8 cellular contexts compared by ENCODE assay signal in the genomic region with DNA sequence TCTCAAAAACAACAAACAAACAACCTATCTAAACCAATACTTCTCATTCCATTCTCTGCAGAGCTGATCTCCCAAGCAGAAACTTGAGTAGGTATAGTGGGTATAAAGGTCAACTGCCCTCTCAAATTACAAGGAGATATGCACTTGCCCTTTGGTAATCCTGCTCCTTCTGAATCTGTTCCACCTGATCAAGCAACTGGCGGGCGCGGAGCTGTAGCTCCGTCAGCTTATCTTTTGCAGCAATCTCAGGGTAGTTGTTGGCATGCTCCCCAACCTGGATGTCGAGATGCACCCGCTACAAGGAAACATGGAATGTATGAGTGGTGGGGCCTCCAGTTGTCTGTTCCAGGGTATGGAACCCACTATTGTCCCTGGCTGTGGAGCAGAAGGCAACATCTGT. TPM values are rescaled to one million over a fixed set of nuclear protein-coding genes. Genes with fewer than 3 reads are reported as not detected.
DNase-seq lines count a peak whose midpoint lies in the region; ATAC-seq, FAIRE-seq and TF ChIP-seq lines count a peak whose summit lies in the region.

No MANE protein-coding gene starts in this region.

- H3K4me1 ChIP-seq in cardiac muscle cell (ENCODE audit: low read depth): peaks cover 6% of the 10 kb centered on the region
- H3K4me1 ChIP-seq in astrocyte (ENCODE audit: insufficient read depth, low read length): peaks cover 5% of the 10 kb centered on the region
- H3K4me1 ChIP-seq in lung (ENCODE audit: control insufficient read depth in 2 of 2, insufficient read depth in 2 of 2, low read length in 2 of 2): peaks cover 3% of the 10 kb centered on the region in 2 donors
- no peaks in the 10 kb centered on the region for H3K4me1 ChIP-seq in urinary bladder (ENCODE audit: insufficient read depth)

- peak overlapping the region; percentile 87 for H3K4me3 Mint-ChIP-seq in astrocyte (ENCODE audit: unreplicated experiment)

- H3K4me2 ChIP-seq in astrocyte (ENCODE audit: low read length): peak overlapping the region; percentile 91

- WGBS in lung, 2 donors: 60 to 85% methylated on average over 6 of the region's 6 CpGs
- 70% methylated on average over 6 of the region's 6 CpGs for WGBS in urinary bladder

- H3K27ac Mint-ChIP-seq in astrocyte (ENCODE audit: unreplicated experiment): peak overlapping the region; percentile 14

- H3K36me3 ChIP-seq in cardiac muscle cell: peaks cover 24% of the 10 kb centered on the region
- H3K36me3 ChIP-seq in astrocyte (ENCODE audit: insufficient read depth, low read length): peaks cover 21% of the 10 kb centered on the region
- H3K36me3 ChIP-seq in lung (ENCODE audit: control insufficient read depth in 2 of 2, insufficient read depth in 2 of 2, low read length in 2 of 2): peaks cover 10 to 12% of the 10 kb centered on the region in 2 donors
- no peaks in the 10 kb centered on the region for H3K36me3 ChIP-seq in urinary bladder (ENCODE audit: insufficient read depth)

- H3K9me3 ChIP-seq in cardiac muscle cell (ENCODE audit: low read depth): no peaks in the 10 kb centered on the region
- H3K9me3 ChIP-seq in astrocyte (ENCODE audit: insufficient read depth, low read depth, low read length): no peaks in the 10 kb centered on the region
- H3K9me3 ChIP-seq in lung (ENCODE audit: control insufficient read depth in 2 of 2, insufficient read depth in 1 of 2, low read length in 1 of 2): no peaks in the 10 kb centered on the region

- H3K9ac ChIP-seq in astrocyte (ENCODE audit: low read length): peak overlapping the region; percentile 90

- H3K4me1 Mint-ChIP-seq in astrocyte (ENCODE audit: low read depth, unreplicated experiment): peaks cover 12% of the 10 kb centered on the region

- H3K27ac ChIP-seq in cardiac muscle cell (no peak overlapping the region), astrocyte (ENCODE audit: low read depth, low read length) (no peak overlapping the region), lung (ENCODE audit: low read depth in 1 of 2, low read length in 1 of 2) (peak overlapping the region in 1 of 2 donors; percentile 62), urinary bladder (ENCODE audit: low read depth) (no peak overlapping the region)

- H3K27me3 Mint-ChIP-seq in astrocyte (ENCODE audit: low read depth, unreplicated experiment): no peaks in the 10 kb centered on the region

- H3K9me3 Mint-ChIP-seq in astrocyte (ENCODE audit: unreplicated experiment): no peaks in the 10 kb centered on the region

- H4K20me1 ChIP-seq in astrocyte (ENCODE audit: insufficient read depth, low read length): peaks cover 11% of the 10 kb centered on the region

- H2AFZ ChIP-seq in astrocyte (ENCODE audit: low read depth, low read length): no peak overlapping the region

- no peak for ATAC-seq in lung (ENCODE audit: insufficient read depth, low FRiP score)

- peaks cover 39% of the 10 kb centered on the region for H3K79me2 ChIP-seq in astrocyte (ENCODE audit: insufficient read depth, low read length)

- intact Hi-C loops in cardiac septum (cut with DNase I): loop anchor here (5.0 to 10.0 kb wide), 2 partner anchors 186 to 404 kb away; no protein-coding TSS in a partner anchor

- H3K27me3 ChIP-seq in cardiac muscle cell: no peaks in the 10 kb centered on the region
- H3K27me3 ChIP-seq in astrocyte (ENCODE audit: insufficient read depth, low read length): no peaks in the 10 kb centered on the region
- H3K27me3 ChIP-seq in lung (ENCODE audit: control insufficient read depth, insufficient read depth): no peaks in the 10 kb centered on the region

- H3K36me3 Mint-ChIP-seq in astrocyte (ENCODE audit: low read depth, unreplicated experiment): peaks cover 8% of the 10 kb centered on the region

- H3K4me3 ChIP-seq in cardiac muscle cell: peak overlapping the region; percentile 55
- H3K4me3 ChIP-seq in astrocyte (ENCODE audit: insufficient read depth, low read depth, low read length): peak overlapping the region; percentile 77
- peak overlapping the region; percentile 76 for H3K4me3 ChIP-seq in lung
- H3K4me3 ChIP-seq in urinary bladder (ENCODE audit: low read depth, low read length): peak overlapping the region; percentile 68

- FAIRE-seq in astrocyte (lab: Jason Lieb, UNC): no peak

- TF ChIP-seq CTCF in cardiac muscle cell (IDR thresholded peaks at IDR 0.05; ENCODE audit: low read depth, low read length) (no peak), astrocyte (IDR thresholded peaks at IDR 0.05; ENCODE audit: insufficient read depth, low read depth, low read length) (no peak), lung (IDR thresholded peaks at IDR 0.05; ENCODE audit: control extremely low read depth, extremely low read depth) (no peak)

- DNase-seq in cardiac muscle cell (ENCODE audit: low read depth in 1 of 2, low spot score in 1 of 2) (no peak), cardiac septum (ENCODE audit: low spot score) (no peak), astrocyte (ENCODE audit: low read depth) (no peak), lung (ENCODE audit: low spot score) (no peak), SIG-M5 (lab: John Stamatoyannopoulos, UW) (no peak), GM19240 (ENCODE audit: insufficient read length, low spot score) (no peak), epidermal melanocyte (ENCODE audit: insufficient read length, low spot score) (no peak)

RNA-seq across cellular contexts. Expression of a gene that starts 1.1 kb away (rescaled TPM):
- total RNA-seq in cardiac muscle cell (318 and 319 TPM in 2 replicates), cardiac septum (73.8 TPM), astrocyte (68.7 and 69.2 TPM in 2 replicates), lung (100 to 1,000 TPM in 1 of 2 donors, 10 to 100 TPM in 1; 81.0 to 106 TPM), urinary bladder (92.6 TPM)
- polyA plus RNA-seq in cardiac muscle cell (124 and 144 TPM in 2 replicates), lung (10 to 100 TPM; 46.4 to 52.5 TPM), urinary bladder (70.3 TPM)

RNA-seq across cellular contexts. Expression of a gene that starts 7.2 kb away (rescaled TPM):
- 52.3 and 65.2 TPM in 2 replicates for total RNA-seq in cardiac muscle cell
- polyA plus RNA-seq in cardiac muscle cell: 62.1 and 78.1 TPM in 2 replicates
- total RNA-seq in cardiac septum: 25.9 TPM
- 65.6 and 75.6 TPM in 2 replicates for total RNA-seq in astrocyte
- 10 to 100 TPM; 49.8 to 67.5 TPM for total RNA-seq in lung
- polyA plus RNA-seq in lung: 10 to 100 TPM; 45.9 to 66.5 TPM
- 34.7 TPM for total RNA-seq in urinary bladder
- polyA plus RNA-seq in urinary bladder: 44.6 TPM

RNA-seq across cellular contexts. Expression of a gene that starts 25.5 kb away (rescaled TPM):
- total RNA-seq in cardiac muscle cell (110 and 111 TPM in 2 replicates), cardiac septum (406 TPM), astrocyte (65.6 and 73.7 TPM in 2 replicates), lung (100 to 1,000 TPM in 1 of 2 donors, 10 to 100 TPM in 1; 54.6 to 142 TPM), urinary bladder (43.1 TPM)
- polyA plus RNA-seq in cardiac muscle cell (71.9 and 80.0 TPM in 2 replicates), lung (10 to 100 TPM; 39.0 to 65.2 TPM), urinary bladder (83.5 TPM)

RNA-seq across cellular contexts. Expression of a gene that starts 39.8 kb away (rescaled TPM):
- 0.21 TPM in 1 of 2 replicates, not detected in the other for total RNA-seq in cardiac muscle cell
- polyA plus RNA-seq in cardiac muscle cell: not detected in 2 replicates
- total RNA-seq in cardiac septum: 0.19 TPM
- 0.05 and 0.07 TPM in 2 replicates for total RNA-seq in astrocyte
- under 1 TPM; 0.03 to 0.48 TPM for total RNA-seq in lung
- under 1 TPM; 0.01 to 0.02 TPM for polyA plus RNA-seq in lung
- total RNA-seq in urinary bladder: not detected
- 0.25 TPM for polyA plus RNA-seq in urinary bladder
